9 cellular contexts compared by ENCODE assay signal in the genomic region with DNA sequence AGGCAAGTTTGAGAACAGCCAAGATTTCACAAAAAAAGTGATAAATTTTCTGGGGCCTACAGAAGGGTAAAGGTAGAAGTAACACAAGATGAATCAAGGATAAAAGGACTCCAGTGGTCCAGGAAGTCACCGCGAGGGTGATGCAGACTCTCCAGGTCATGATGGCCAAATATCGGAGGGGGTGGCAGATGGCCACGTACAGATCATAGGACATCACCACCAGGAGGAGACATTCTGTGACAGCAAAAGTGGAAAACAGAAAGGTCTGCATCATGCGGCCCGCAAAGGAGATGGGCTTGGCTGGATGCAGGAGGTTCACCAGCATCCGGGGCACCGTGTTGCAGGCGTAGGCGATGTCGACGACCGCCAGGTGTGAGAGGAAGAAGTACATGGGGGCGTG. TPM values are rescaled to one million over a fixed set of nuclear protein-coding genes. Genes with fewer than 3 reads are reported as not detected.
"Had no signal": no experiment of that assay in that cellular context is flagged by ENCODE, and none has a peak within 500 bp of the region (broad histone marks: within the 10 kb centered on the region; RNA-seq: fewer than 3 reads in every experiment).

No MANE protein-coding gene starts in this region.

RNA-seq across cellular contexts. Expression of gene OR2A7, which starts 5.5 kb away (rescaled TPM):
- total RNA-seq: cardiac septum had no signal

RNA-seq across cellular contexts. Expression of gene CTAGE8, which starts 10.0 kb away (rescaled TPM):
- total RNA-seq: activated CD8-positive, alpha-beta memory T cell treated with anti-CD3 and anti-CD28 coated beads, Interleukin-2, amount 10 ng/mL, durations not matched to agents 7 days and 5 days; ascending aorta; cardiac septum; cerebellum had no signal

RNA-seq across cellular contexts. Expression of gene OR2A42, which starts 19.7 kb away (rescaled TPM):
- total RNA-seq: activated CD4-positive, alpha-beta memory T cell treated with anti-CD3 and anti-CD28 coated beads, Interleukin-2, amount 10 ng/mL, durations not matched to agents 7 days and 5 days; activated CD4-positive, alpha-beta T cell treated with anti-CD3 and anti-CD28 coated beads for 36 hours; activated CD8-positive, alpha-beta memory T cell treated with anti-CD3 and anti-CD28 coated beads, Interleukin-2, amount 10 ng/mL, durations not matched to agents 7 days and 5 days; activated CD8-positive, alpha-beta T cell treated with anti-CD3 and anti-CD28 coated beads, Interleukin-2, amount 10 ng/mL, durations not matched to agents 7 days and 5 days; activated naive CD8-positive, alpha-beta T cell treated with anti-CD3 and anti-CD28 coated beads, Interleukin-2, amount 10 ng/mL, durations not matched to agents 7 days and 5 days; ascending aorta; cardiac septum had no signal

RNA-seq across cellular contexts. Expression of gene OR2A1, which starts 53.2 kb away (rescaled TPM):
- total RNA-seq: activated CD4-positive, alpha-beta T cell treated with anti-CD3 and anti-CD28 coated beads for 36 hours; activated CD8-positive, alpha-beta memory T cell treated with anti-CD3 and anti-CD28 coated beads, Interleukin-2, amount 10 ng/mL, durations not matched to agents 7 days and 5 days; activated CD8-positive, alpha-beta T cell treated with anti-CD3 and anti-CD28 coated beads, Interleukin-2, amount 10 ng/mL, durations not matched to agents 7 days and 5 days; activated T-helper 2 cell treated with anti-CD3 and anti-CD28 coated beads, Interferon-gamma antibody, Interleukin-2, Interleukin-4, amounts not matched to agents 10 μg/mL and 5 μg/mL and 100 μg/mL, durations not matched to agents 14 hours and 24 hours and 36 hours; ascending aorta; cerebellum had no signal
